Comparison of ENCODE assay signal across 1 cellular context in genomic region chr2:121710470-121711170, GRCh38.
TF ChIP-seq lines count a peak whose summit lies in the region.

No MANE protein-coding gene starts in this region.

TF ChIP-seq in WTC11, 78 proteins besides CTCF, POLR2A, EP300 and RAD21 (continued from another document):
- TF ChIP-seq AFF4 (CRISPR knock-in tag; IDR thresholded peaks at IDR 0.05; ENCODE audit: borderline replicate concordance) = no peak
TF ChIP-seq in WTC11: peak in this region for 1.
